ENCODE assay signal across 8 cellular contexts in genomic region chr7:8261711-8262695, GRCh38. TPM values are rescaled to one million over a fixed set of nuclear protein-coding genes. Genes with fewer than 3 reads are reported as not detected.
DNase-seq lines count a peak whose midpoint lies in the region; ATAC-seq and TF ChIP-seq lines count a peak whose summit lies in the region.

Gene ICA1, minus strand, starts transcription at chr7:8262167. Its CDS starts 26,241 bp downstream, at chr7:8235926.

- peak within 1 kb of the TSS; percentile 75 for H3K4me3 ChIP-seq in PC-3 (ENCODE audit: low read length)
- H3K4me3 ChIP-seq in astrocyte of the spinal cord (ENCODE audit: low read depth, low read length), result peak within 1 kb of the TSS; percentile 51
- peak within 1 kb of the TSS; percentile 34 for H3K4me3 ChIP-seq in hepatocyte
- peak within 1 kb of the TSS; percentile 76 for H3K4me3 ChIP-seq in psoas muscle
- H3K4me3 ChIP-seq in Karpas-422 (ENCODE audit: low read length), result no peak within 1 kb of the TSS

- WGBS in hepatocyte (ENCODE audit: low lambda C conversion rate, missing lambda C conversion rate), result under 1% methylated on average over 49 of the region's 109 CpGs
- 1 to 2% (median 1%) methylated on average over 67 to 109 of the region's 109 CpGs for WGBS in psoas muscle, 3 donors

- in situ Hi-C loops in astrocyte of the spinal cord (cut with HindIII; ENCODE audit: low sequenced_read_pairs), result no loop called here

- H3K9ac ChIP-seq in PC-3 (ENCODE audit: low read length), result peak within 1 kb of the TSS; percentile 69
- H3K9ac ChIP-seq in Karpas-422 (ENCODE audit: low read length), result no peak within 1 kb of the TSS

- H3K4me2 ChIP-seq in PC-3 (ENCODE audit: low read length) (peak within 1 kb of the TSS; percentile 89), hepatocyte (peak within 1 kb of the TSS; percentile 85), Karpas-422 (ENCODE audit: low read depth, low read length, poor library complexity, severe bottlenecking) (no peak within 1 kb of the TSS)

- DNase-seq in HPDE6-E6E7 (ENCODE audit: extremely low spot score) (peak; percentile 41), PC-3 (peak; percentile 67), astrocyte of the spinal cord (ENCODE audit: low read depth, low spot score) (peak; percentile 36), hepatocyte (ENCODE audit: low spot score) (peak; percentile 90), psoas muscle (peak; percentile 57 to 70), Karpas-422 (no peak)

- H3K36me3 ChIP-seq in PC-3 (ENCODE audit: low read depth, low read length), result no peaks in the 10 kb centered on the region
- no peaks in the 10 kb centered on the region for H3K36me3 ChIP-seq in hepatocyte (replicated peaks; ENCODE audit: insufficient read depth, low read depth)
- H3K36me3 ChIP-seq in psoas muscle (ENCODE audit: insufficient read depth in 1 of 2, low read depth in 1 of 2), result no peaks in the 10 kb centered on the region
- no peaks in the 10 kb centered on the region for H3K36me3 ChIP-seq in Karpas-422 (ENCODE audit: insufficient read depth, low read length)

- intact Hi-C loops in PC-3 (cut with micrococcal nuclease), result no loop called here
- intact Hi-C loops in psoas muscle (cut with DNase I), result no loop called here

- peaks cover 16% of the 10 kb centered on the region; the same call in 1 of the 2 replicates for H3K4me1 ChIP-seq in PC-3 (ENCODE audit: insufficient read depth, low read length)
- no peaks in the 10 kb centered on the region for H3K4me1 ChIP-seq in hepatocyte (ENCODE audit: insufficient read depth)
- no peaks in the 10 kb centered on the region for H3K4me1 ChIP-seq in psoas muscle
- H3K4me1 ChIP-seq in Karpas-422 (ENCODE audit: low read length), result 0 out of 2 replicates have a peak, but pooled peaks cover 2% of the 10 kb centered on the region

- ATAC-seq in GM19035 (IDR thresholded peaks at IDR 0.05; ENCODE audit: unreplicated experiment), result peak; percentile 72
- peak; percentile 77 for ATAC-seq in PC-3
- ATAC-seq in psoas muscle, result peak; percentile 57 to 74 (median 71)

- H3K9me2 ChIP-seq in PC-3 (replicated peaks; ENCODE audit: low read length) (no peaks in the 10 kb centered on the region), hepatocyte (replicated peaks; ENCODE audit: insufficient read depth) (no peaks in the 10 kb centered on the region), Karpas-422 (replicated peaks; ENCODE audit: insufficient read depth, low read length) (no peaks in the 10 kb centered on the region)

- no peaks in the 10 kb centered on the region for H3F3A ChIP-seq in PC-3 (ENCODE audit: low read length, unreplicated experiment)

- H3K27me3 ChIP-seq in PC-3 (ENCODE audit: low read length), result peaks cover 17% of the 10 kb centered on the region; the same call in 1 of the 2 replicates
- H3K27me3 ChIP-seq in hepatocyte, result peaks cover 3% of the 10 kb centered on the region
- peaks cover 1 to 58% (median 2%) of the 10 kb centered on the region in 3 donors for H3K27me3 ChIP-seq in psoas muscle (ENCODE audit: insufficient read depth in 3 of 3, low read length in 2 of 3)
- no peaks in the 10 kb centered on the region for H3K27me3 ChIP-seq in Karpas-422 (ENCODE audit: low read length)

- BruUV-seq in PC-3 (replicated peaks; lab: Mats Ljungman, UMichigan), result no TSS peak

- H2AFZ ChIP-seq in PC-3 (ENCODE audit: low read length) (peak within 1 kb of the TSS; percentile 91), hepatocyte (peak within 1 kb of the TSS; percentile 38), Karpas-422 (ENCODE audit: low read length) (no peak within 1 kb of the TSS)

- H4K20me1 ChIP-seq in PC-3 (ENCODE audit: low read length) (no peaks in the 10 kb centered on the region), hepatocyte (ENCODE audit: insufficient read depth, poor library complexity, severe bottlenecking) (no peaks in the 10 kb centered on the region), Karpas-422 (ENCODE audit: insufficient read depth, low read depth, low read length) (no peaks in the 10 kb centered on the region)

- POLR2A ChIA-PET in PC-3 (lab: Charles Lee; ENCODE audit: unreplicated experiment), result interaction anchor here (0.6 kb wide), 1 partner anchor 49 kb away, joined by 5 read pairs; no protein-coding TSS in a partner anchor

- CTCF ChIA-PET in PC-3 (lab: Charles Lee), result no interaction called here

- peak within 1 kb of the TSS; percentile 96 for H3K27ac ChIP-seq in C4-2B
- H3K27ac ChIP-seq in PC-3 (ENCODE audit: low read length), result 0 out of 2 replicates have a peak within 1 kb of the TSS, but pooled peaks have one; percentile 27
- peak within 1 kb of the TSS; percentile 100 for H3K27ac ChIP-seq in hepatocyte
- peak within 1 kb of the TSS; percentile 62 for H3K27ac ChIP-seq in psoas muscle
- no peak within 1 kb of the TSS for H3K27ac ChIP-seq in Karpas-422 (ENCODE audit: low read length)

- H3K9me3 ChIP-seq in PC-3 (ENCODE audit: low read length), result no peaks in the 10 kb centered on the region
- H3K9me3 ChIP-seq in hepatocyte (ENCODE audit: low read depth), result no peaks in the 10 kb centered on the region
- H3K9me3 ChIP-seq in psoas muscle, result no peaks in the 10 kb centered on the region
- H3K9me3 ChIP-seq in Karpas-422 (ENCODE audit: low read length), result no peaks in the 10 kb centered on the region

- TF ChIP-seq CTCF in C4-2B (conservative IDR thresholded peaks at IDR 0.05) (peak; percentile 21), PC-3 (conservative IDR thresholded peaks at IDR 0.05; ENCODE audit: low read depth, low read length) (no peak), astrocyte of the spinal cord (IDR thresholded peaks at IDR 0.05; ENCODE audit: low read depth, low read length) (no peak), hepatocyte (IDR thresholded peaks at IDR 0.05; ENCODE audit: poor library complexity) (no peak), psoas muscle (IDR thresholded peaks at IDR 0.05) (no peak)

- no peaks in the 10 kb centered on the region for H3K79me2 ChIP-seq in PC-3 (ENCODE audit: low read length)
- peaks cover 27% of the 10 kb centered on the region for H3K79me2 ChIP-seq in hepatocyte
- no peaks in the 10 kb centered on the region for H3K79me2 ChIP-seq in Karpas-422 (ENCODE audit: low read length)

RNA-seq across cellular contexts. Expression of gene ICA1, which starts in this region (rescaled TPM):
- total RNA-seq in PC-3 (2014; rRNA removed) (1.1 and 3.2 TPM in 2 replicates), hepatocyte (32.9 and 36.7 TPM in 2 replicates), psoas muscle (1 to 10 TPM; 1.8 to 4.1 (median 2.4) TPM)
- polyA plus RNA-seq in hepatocyte (40.1 TPM in 2 replicates), psoas muscle (1 to 10 TPM; 1.6 to 3.4 (median 2.0) TPM)
- total RNA-seq in Karpas-422 (2014; rRNA removed; shearing (Covaris generic); ENCODE audit: low replicate concordance), result 0.19 TPM in 1 of 2 replicates, not detected in the other
